ENCODE assay signal across 27 cellular contexts in genomic region chr3:10155123-10155472, GRCh38. TPM values are rescaled to one million over a fixed set of nuclear protein-coding genes. Genes with fewer than 3 reads are reported as not detected.
DNase-seq lines count a peak whose midpoint lies in the region; ATAC-seq and TF ChIP-seq lines count a peak whose summit lies in the region.
"Had no signal": no experiment of that assay in that cellular context is flagged by ENCODE, and none has a peak within 500 bp of the region (broad histone marks: within the 10 kb centered on the region; RNA-seq: fewer than 3 reads in every experiment).

No MANE protein-coding gene starts in this region.

- no peaks in the 10 kb centered on the region for H3K9me3 Mint-ChIP-seq in activated naive CD4-positive, alpha-beta T cell treated with anti-CD3 and anti-CD28 coated beads for 36 hours
- H3K9me3 Mint-ChIP-seq: CD4-positive, CD25-positive, alpha-beta regulatory T cell had no signal

- H3K4me1 ChIP-seq in DND-41 (ENCODE audit: insufficient read depth, low read length) (no peaks in the 10 kb centered on the region), PC-9 (replicated peaks; ENCODE audit: insufficient read depth) (no peaks in the 10 kb centered on the region), mesodermal cell (ENCODE audit: control insufficient read depth, insufficient read depth, low read length, poor library complexity, severe bottlenecking) (no peaks in the 10 kb centered on the region)
- H3K4me1 ChIP-seq: HAP-1 had no signal

- H3K79me2 ChIP-seq in DND-41 (ENCODE audit: insufficient read depth, low read length) (no peaks in the 10 kb centered on the region), PC-9 (ENCODE audit: low read depth) (no peaks in the 10 kb centered on the region)

- no peak for DNase-seq in activated naive CD4-positive, alpha-beta T cell treated with anti-CD3 and anti-CD28 coated beads for 36 hours
- DNase-seq in activated naive CD4-positive, alpha-beta T cell (lab: John Stamatoyannopoulos, UW) = no peak
- no peak for DNase-seq in DND-41
- DNase-seq in PC-9 = no peak
- DNase-seq in AG20443 (ENCODE audit: low spot score) = no peak
- no peak for DNase-seq in NCI-H2107 treated with DMSO at 0.1 percent for 48 hours (lab: John Stamatoyannopoulos, UW; ENCODE audit: unreplicated experiment)
- no peak for DNase-seq in DMS153 (lab: John Stamatoyannopoulos, UW)
- DNase-seq: 8988T; CD4-positive, CD25-positive, alpha-beta regulatory T cell; EL; GDM1; GOT3; Kasumi-1; NCI-H1092 treated with DMSO at 0.1 percent for 48 hours; NCI-H1436; NCI-H187 treated with DMSO at 0.1 percent for 48 hours; NCI-H2107; NCI-H2227 treated with DMSO at 0.1 percent for 48 hours; NCI-H526 treated with DMSO at 0.1 percent for 48 hours; SHP77 treated with DMSO at 0.1 percent for 48 hours had no signal

- 100% methylated on average over 2 of the region's 4 CpGs for WGBS in mesodermal cell (ENCODE audit: insufficient coverage in 2 of 2), 2 experiments

- no peak overlapping the region for H3K9ac ChIP-seq in DND-41 (ENCODE audit: low read depth, low read length)
- H3K9ac ChIP-seq: BLaER1 had no signal

- H3K27me3 ChIP-seq in DND-41 (ENCODE audit: insufficient read depth, low read length, poor library complexity) (no peaks in the 10 kb centered on the region), PC-9 (ENCODE audit: insufficient read depth, low read depth) (no peaks in the 10 kb centered on the region)
- H3K27me3 ChIP-seq: BLaER1 had no signal

- TSS peak; percentile 0 for BruUV-seq in PC-9 (replicated peaks; lab: Mats Ljungman, UMichigan)

- ATAC-seq in DND-41 (ENCODE audit: insufficient read depth, low read depth) = peak; percentile 36; the same call in 2 of the 3 replicates

- H2AFZ ChIP-seq in DND-41 (ENCODE audit: low read depth, low read length) (no peak overlapping the region), PC-9 (no peak overlapping the region)

- CTCF ChIA-PET in activated naive CD4-positive, alpha-beta T cell treated with anti-CD3 and anti-CD28 coated beads for 36 hours (lab: Charles Lee) = interaction anchor here (0.7 kb wide), 1 partner anchor 222 kb away, joined by 4 read pairs; no protein-coding TSS in a partner anchor
- CTCF ChIA-PET in PC-9 (lab: Charles Lee) = no interaction called here

- no peak overlapping the region for H3K4me3 Mint-ChIP-seq in activated naive CD4-positive, alpha-beta T cell treated with anti-CD3 and anti-CD28 coated beads for 36 hours
- H3K4me3 Mint-ChIP-seq: CD4-positive, CD25-positive, alpha-beta regulatory T cell had no signal

- POLR2A ChIA-PET in PC-9 (lab: Charles Lee; ENCODE audit: unreplicated experiment) = no interaction called here

- no peaks in the 10 kb centered on the region for H3K4me1 Mint-ChIP-seq in activated naive CD4-positive, alpha-beta T cell treated with anti-CD3 and anti-CD28 coated beads for 36 hours (ENCODE audit: low read depth)

- TF ChIP-seq CTCF in DND-41 (IDR thresholded peaks at IDR 0.05; ENCODE audit: borderline replicate concordance, extremely low read depth, low read length, poor library complexity, severe bottlenecking) (no peak), PC-9 (conservative IDR thresholded peaks at IDR 0.05) (no peak)

- H3K27ac ChIP-seq in DND-41 (ENCODE audit: low read length) (no peak overlapping the region), PC-9 (no peak overlapping the region), mesodermal cell (ENCODE audit: low read depth, low read length, severe bottlenecking) (peak overlapping the region; percentile 43)
- H3K27ac ChIP-seq: BLaER1 had no signal

- no peak overlapping the region for H3K4me3 ChIP-seq in DND-41 (ENCODE audit: low read depth in 1 of 2, low read length in 2 of 2)
- H3K4me3 ChIP-seq in PC-9 = no peak overlapping the region
- no peak overlapping the region for H3K4me3 ChIP-seq in mesodermal cell (ENCODE audit: extremely low read depth, insufficient read depth, low read length, poor library complexity, severe bottlenecking)
- H3K4me3 ChIP-seq: BLaER1, GM12878, HAP-1 had no signal

- H3K27ac Mint-ChIP-seq in activated naive CD4-positive, alpha-beta T cell treated with anti-CD3 and anti-CD28 coated beads for 36 hours = peak overlapping the region; percentile 61

- intact Hi-C loops in activated naive CD4-positive, alpha-beta T cell treated with anti-CD3 and anti-CD28 coated beads for 36 hours (cut with micrococcal nuclease) = no loop called here
- intact Hi-C loops in PC-9 (cut with micrococcal nuclease; ENCODE audit: unreplicated experiment) = no loop called here

- H3F3A ChIP-seq in PC-9 (ENCODE audit: insufficient read depth, low read depth) = peaks cover 42% of the 10 kb centered on the region

- H3K36me3 ChIP-seq in DND-41 (ENCODE audit: insufficient read depth, low read length) (peaks cover 40% of the 10 kb centered on the region), PC-9 (ENCODE audit: low read depth) (peaks cover 20% of the 10 kb centered on the region), mesodermal cell (ENCODE audit: control insufficient read depth, insufficient read depth, low read length) (peaks cover 26% of the 10 kb centered on the region)

- H3K4me2 ChIP-seq in DND-41 (ENCODE audit: insufficient read depth, low read length) = no peak overlapping the region
- H3K4me2 ChIP-seq in PC-9 = no peak overlapping the region
- H3K4me2 ChIP-seq: BLaER1 had no signal

- no peaks in the 10 kb centered on the region for H3K27me3 Mint-ChIP-seq in activated naive CD4-positive, alpha-beta T cell treated with anti-CD3 and anti-CD28 coated beads for 36 hours (ENCODE audit: low read depth)
- H3K27me3 Mint-ChIP-seq: CD4-positive, CD25-positive, alpha-beta regulatory T cell had no signal

- H3K9me3 ChIP-seq in DND-41 (ENCODE audit: insufficient read depth, low read length, severe bottlenecking) (no peaks in the 10 kb centered on the region), PC-9 (ENCODE audit: insufficient read depth, low read depth) (no peaks in the 10 kb centered on the region), mesodermal cell (ENCODE audit: control insufficient read depth, low read length) (no peaks in the 10 kb centered on the region)
- H3K9me3 ChIP-seq: BLaER1, HAP-1 had no signal

- peaks cover 4% of the 10 kb centered on the region for H4K20me1 ChIP-seq in DND-41 (ENCODE audit: insufficient read depth, low read length)
- H4K20me1 ChIP-seq in PC-9 (ENCODE audit: insufficient read depth) = peaks cover 15% of the 10 kb centered on the region

- H3K36me3 Mint-ChIP-seq in activated naive CD4-positive, alpha-beta T cell treated with anti-CD3 and anti-CD28 coated beads for 36 hours (ENCODE audit: low read depth) = peaks cover 22% of the 10 kb centered on the region

- H3K9me2 ChIP-seq in PC-9 (ENCODE audit: insufficient read depth) = no peaks in the 10 kb centered on the region

RNA-seq across cellular contexts. Expression of gene IRAK2, which starts 9.6 kb away (rescaled TPM):
- total RNA-seq in activated naive CD4-positive, alpha-beta T cell treated with anti-CD3 and anti-CD28 coated beads for 36 hours = 1 to 10 TPM; 6.4 to 6.9 TPM
- total RNA-seq in PC-9 (2021) = 2.6 and 2.7 TPM in 2 replicates
- 2.3 TPM for polyA plus RNA-seq in mesodermal cell (2013, experiment 1 of 2)
- 1.8 TPM for polyA plus RNA-seq in mesodermal cell (2013, experiment 2 of 2)

RNA-seq across cellular contexts. Expression of gene VHL, which starts 13.5 kb away (rescaled TPM):
- 10 to 100 TPM; 51.5 to 54.0 TPM for total RNA-seq in activated naive CD4-positive, alpha-beta T cell treated with anti-CD3 and anti-CD28 coated beads for 36 hours
- 50.2 and 52.4 TPM in 2 replicates for total RNA-seq in PC-9 (2021)
- polyA plus RNA-seq in mesodermal cell (2013, experiment 1 of 2) = 52.3 TPM
- polyA plus RNA-seq in mesodermal cell (2013, experiment 2 of 2) = 48.2 TPM

RNA-seq across cellular contexts. Expression of gene BRK1, which starts 39.6 kb away (rescaled TPM):
- total RNA-seq in activated naive CD4-positive, alpha-beta T cell treated with anti-CD3 and anti-CD28 coated beads for 36 hours = 10 to 100 TPM; 73.6 to 73.7 TPM
- 73.8 and 109 TPM in 2 replicates for total RNA-seq in PC-9 (2021)
- polyA plus RNA-seq in mesodermal cell (2013, experiment 1 of 2) = 190 TPM
- polyA plus RNA-seq in mesodermal cell (2013, experiment 2 of 2) = 164 TPM

RNA-seq across cellular contexts. Expression of gene FANCD2OS, which starts 47.0 kb away (rescaled TPM):
- total RNA-seq in activated naive CD4-positive, alpha-beta T cell treated with anti-CD3 and anti-CD28 coated beads for 36 hours = not detected
- total RNA-seq in PC-9 (2021) = not detected in 2 replicates
- polyA plus RNA-seq in mesodermal cell (2013, experiment 1 of 2) = not detected
- not detected for polyA plus RNA-seq in mesodermal cell (2013, experiment 2 of 2)
- total RNA-seq: CD4-positive, CD25-positive, alpha-beta regulatory T cell; GM12878; HT-29; M059J; NCI-H460 had no signal
- polyA plus RNA-seq: CD4-positive, CD25-positive, alpha-beta regulatory T cell had no signal
